In the genomic region with DNA sequence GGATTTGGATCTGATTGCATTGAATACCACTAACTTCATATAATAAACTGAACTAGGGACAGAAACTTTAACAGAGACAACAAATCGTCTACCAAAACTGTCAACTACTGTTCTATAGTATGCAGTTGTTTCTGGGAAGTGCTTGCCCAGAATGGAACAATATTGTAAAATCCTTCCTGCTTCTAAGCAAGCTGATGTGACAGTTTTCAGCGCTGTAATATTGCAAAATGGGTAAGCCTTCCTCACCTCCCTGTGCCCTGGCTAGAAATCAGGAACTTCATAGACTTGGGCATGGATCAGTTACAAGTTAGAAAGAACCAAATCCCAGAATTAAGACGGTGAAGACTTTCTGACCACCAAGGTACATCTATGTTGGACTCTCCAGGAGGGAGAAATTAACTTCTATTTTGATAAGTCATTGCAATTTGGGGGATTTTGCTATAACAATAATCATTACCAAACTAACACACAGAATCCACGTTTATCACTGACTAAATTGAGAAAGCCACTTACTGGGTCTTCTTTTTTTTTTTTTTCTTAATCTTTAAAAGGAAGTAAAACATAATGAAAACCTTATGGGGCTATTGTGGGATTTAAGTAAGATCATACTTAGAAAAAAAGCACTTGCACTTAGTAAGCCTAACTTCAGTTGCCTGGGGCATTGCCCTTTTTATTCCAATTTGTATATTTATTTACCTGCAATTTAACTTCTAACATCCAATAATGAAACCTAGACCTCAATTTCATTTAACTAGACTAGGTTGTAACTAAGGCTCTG, we compare ENCODE assay signal across 25 cellular contexts.
A peak's percentile ranks its signal among the peaks of the same experiment; 100 is the strongest.
DNase-seq lines count a peak whose midpoint lies in the region; ATAC-seq and TF ChIP-seq lines count a peak whose summit lies in the region.
"Had no signal": no experiment of that assay in that cellular context is flagged by ENCODE, and none has a peak within 500 bp of the region (broad histone marks: within the 10 kb centered on the region; RNA-seq: fewer than 3 reads in every experiment).

No MANE protein-coding gene starts in this region.

- ATAC-seq in HG02623 (IDR thresholded peaks at IDR 0.05; ENCODE audit: unreplicated experiment), result no peak
- ATAC-seq: body of pancreas; stimulated activated naive B cell treated with anti-CD40 and anti-IgM and Interleukin-4, amounts not matched to agents 10 μg/mL and 1 μg/mL and 100 μg/mL, for 72 hours had no signal

- H3K9ac ChIP-seq in adipocyte (ENCODE audit: low read length), result no peak overlapping the region

- no peaks in the 10 kb centered on the region for H3K27me3 ChIP-seq in adipocyte (replicated peaks; ENCODE audit: control insufficient read depth, insufficient read depth, low read length)
- H3K27me3 ChIP-seq: body of pancreas had no signal

- DNase-seq in NOMO-1 treated with DMSO at 0.1 percent for 48 hours (lab: John Stamatoyannopoulos, UW; ENCODE audit: unreplicated experiment) (peak; percentile 29), NOMO-1 treated with dmso at 0.1 percent for 144 hours (lab: John Stamatoyannopoulos, UW; ENCODE audit: unreplicated experiment) (no peak), NB4 (ENCODE audit: low read depth) (peak; percentile 31), adipocyte (ENCODE audit: low read depth) (peak; percentile 55), renal cortical epithelial cell (ENCODE audit: low read depth) (peak; percentile 30), COR-L47 (lab: John Stamatoyannopoulos, UW) (no peak)
- no peak for DNase-seq in effector CD8-positive, alpha-beta T cell (lab: John Stamatoyannopoulos, UW)
- DNase-seq: 8988T; activated CD4-positive, alpha-beta memory T cell treated with anti-CD3 and anti-CD28 coated beads for 36 hours; activated CD4-positive, alpha-beta T cell treated with anti-CD3 and anti-CD28 coated beads for 1 hour; activated naive CD4-positive, alpha-beta T cell treated with anti-CD3 and anti-CD28 coated beads for 36 hours; body of pancreas; CD4-positive, alpha-beta T cell; erythroblast; HFFc6; kidney glomerular epithelial cell; NCI-H1417 treated with DMSO at 0.1 percent for 48 hours; NCI-H2081; NCI-H226; nephron progenitor cell; RPMI8226; stimulated activated naive B cell treated with anti-CD40 and anti-IgM and Interleukin-4, amounts not matched to agents 10 μg/mL and 1 μg/mL and 100 μg/mL, for 72 hours; substantia nigra; trophoblast cell had no signal

- no peak for TF ChIP-seq POLR2A in NB4 (IDR thresholded peaks at IDR 0.05; ENCODE audit: extremely low read depth, insufficient read length)

- no peak for TF ChIP-seq CTCF in NB4 (IDR thresholded peaks at IDR 0.05; ENCODE audit: low read depth, low read length)

- peaks cover 12% of the 10 kb centered on the region for H3K4me1 ChIP-seq in adipocyte (ENCODE audit: control insufficient read depth, insufficient read depth, low read length)

- H3K4me3 ChIP-seq in NB4 (ENCODE audit: low read depth, low read length), result no peak overlapping the region
- H3K4me3 ChIP-seq in adipocyte (ENCODE audit: low read length), result no peak overlapping the region
- H3K4me3 ChIP-seq: body of pancreas had no signal

- no peaks in the 10 kb centered on the region for H3K9me3 ChIP-seq in adipocyte (ENCODE audit: control insufficient read depth, low read length)
- H3K9me3 ChIP-seq: body of pancreas had no signal

- H3K36me3 ChIP-seq in adipocyte (ENCODE audit: control insufficient read depth, insufficient read depth, low read length, severe bottlenecking), result no peaks in the 10 kb centered on the region

Comparison
In these comparisons a context has a peak if more than half of its experiments do, and no peak if none do; other contexts are left out.
1. DNase-seq: peak in NOMO-1 treated with DMSO at 0.1 percent for 48 hours (single experiment), NB4 (single experiment), adipocyte (single experiment) and renal cortical epithelial cell (single experiment); none in NOMO-1 treated with dmso at 0.1 percent for 144 hours (single experiment), effector CD8-positive, alpha-beta T cell (single experiment) and COR-L47 (single experiment).